Comparison of ENCODE assay signal across 1 cellular context in genomic region chr9:129113645-129114304, GRCh38.
TF ChIP-seq lines count a peak whose summit lies in the region.

No MANE protein-coding gene starts in this region.

TF ChIP-seq in HepG2, 621 proteins besides CTCF, POLR2A, EP300 and RAD21:
- TF ChIP-seq ZNF770 (CRISPR knock-in tag; IDR thresholded peaks at IDR 0.05) (0 out of 2 replicates have a peak, but pooled peaks have one; percentile 10), ELF3 (CRISPR knock-in tag; IDR thresholded peaks at IDR 0.05) (no peak)
